ENCODE assay signal across 27 cellular contexts in genomic region chr1:243796016-243796415, GRCh38.
"Had no signal": no experiment of that assay in that cellular context is flagged by ENCODE, and none has a peak within 500 bp of the region (broad histone marks: within the 10 kb centered on the region; RNA-seq: fewer than 3 reads in every experiment).

No MANE protein-coding gene starts in this region.

- H3K36me3 Mint-ChIP-seq: stimulated activated effector memory CD8-positive, alpha-beta T cell treated with anti-CD3 and anti-CD28 coated beads, Interleukin-12 subunit alpha, Interleukin-12 subunit beta, amount 100 ng/mL, for 72 hours had no signal

- H3K4me2 ChIP-seq: hepatocyte had no signal

- H3K27me3 Mint-ChIP-seq: dendritic cell treated with granulocyte-macrophage colony-stimulating factor and Interleukin-4, amounts not matched to agents 40 ng/mL and 50 ng/mL, for 4 days; naive B cell; natural killer cell treated with Interleukin-12 subunit alpha and Interleukin-12 subunit beta and Interleukin-15 and Interleukin-18, amount 100 ng/mL, for 72 hours had no signal

- H3K27me3 ChIP-seq: colonic mucosa, gastroesophageal sphincter, heart left ventricle, hepatocyte, left lung, sigmoid colon, stomach, thyroid gland had no signal

- ATAC-seq: esophagus mucosa; gastroesophageal sphincter; heart left ventricle; left lung; mucosa of descending colon; natural killer cell treated with Interleukin-12 subunit alpha and Interleukin-12 subunit beta and Interleukin-15 and Interleukin-18, amount 100 ng/mL, for 72 hours; psoas muscle; right cardiac atrium; stimulated activated effector memory CD8-positive, alpha-beta T cell treated with anti-CD3 and anti-CD28 coated beads, Interleukin-12 subunit alpha, Interleukin-12 subunit beta, amount 100 ng/mL, for 72 hours had no signal

- H3K27ac Mint-ChIP-seq: dendritic cell treated with granulocyte-macrophage colony-stimulating factor and Interleukin-4, amounts not matched to agents 40 ng/mL and 50 ng/mL, for 4 days; endodermal cell; mesothelial cell of epicardium; natural killer cell treated with Interleukin-12 subunit alpha and Interleukin-12 subunit beta and Interleukin-15 and Interleukin-18, amount 100 ng/mL, for 72 hours; stimulated activated effector memory CD8-positive, alpha-beta T cell treated with anti-CD3 and anti-CD28 coated beads, Interleukin-12 subunit alpha, Interleukin-12 subunit beta, amount 100 ng/mL, for 72 hours had no signal

- H3K4me1 ChIP-seq: colonic mucosa had no signal

- H3K4me3 ChIP-seq: colonic mucosa, gastroesophageal sphincter, heart left ventricle, hepatocyte, left lung, mucosa of descending colon, psoas muscle, sigmoid colon, stomach, thyroid gland had no signal

- H3K9me3 Mint-ChIP-seq: dendritic cell treated with granulocyte-macrophage colony-stimulating factor and Interleukin-4, amounts not matched to agents 40 ng/mL and 50 ng/mL, for 4 days; endodermal cell; natural killer cell treated with Interleukin-12 subunit alpha and Interleukin-12 subunit beta and Interleukin-15 and Interleukin-18, amount 100 ng/mL, for 72 hours; neural crest cell; stimulated activated effector memory CD8-positive, alpha-beta T cell treated with anti-CD3 and anti-CD28 coated beads, Interleukin-12 subunit alpha, Interleukin-12 subunit beta, amount 100 ng/mL, for 72 hours had no signal

- H3K36me3 ChIP-seq: colonic mucosa, gastroesophageal sphincter, heart left ventricle, left lung, sigmoid colon, stomach, thyroid gland had no signal

- H3K9me3 ChIP-seq: colonic mucosa, gastroesophageal sphincter, heart left ventricle, left lung, mucosa of descending colon, psoas muscle, sigmoid colon, stomach, thyroid gland had no signal

- H3K27ac ChIP-seq: colonic mucosa, epithelial cell of prostate, gastroesophageal sphincter, heart left ventricle, hepatocyte, left lung, psoas muscle, sigmoid colon, stomach, thyroid gland had no signal

- DNase-seq: colonic mucosa; effector CD8-positive, alpha-beta T cell; endodermal cell; foreskin fibroblast; heart left ventricle; left lung; mesenchymal stem cell; mucosa of descending colon; naive B cell; psoas muscle; right cardiac atrium; sigmoid colon; stimulated activated CD4-positive, alpha-beta T cell treated with anti-CD3 and anti-CD28 coated beads, Interleukin-2, amount 100 ng/mL, for 24 hours; stimulated activated CD4-positive, alpha-beta T cell treated with anti-CD3 and anti-CD28 coated beads, Interleukin-4, amount 100 ng/mL, for 24 hours; stimulated activated naive CD4-positive, alpha-beta T cell treated with Interleukin-2 at 50 U/mL for 16 hours; stomach; thyroid gland; trophoblast cell had no signal

- H3K79me2 ChIP-seq: hepatocyte had no signal

- H3K4me3 Mint-ChIP-seq: dendritic cell treated with granulocyte-macrophage colony-stimulating factor and Interleukin-4, amounts not matched to agents 40 ng/mL and 50 ng/mL, for 4 days; endodermal cell; mesothelial cell of epicardium; naive B cell; natural killer cell treated with Interleukin-12 subunit alpha and Interleukin-12 subunit beta and Interleukin-15 and Interleukin-18, amount 100 ng/mL, for 72 hours; neural crest cell; stimulated activated effector memory CD8-positive, alpha-beta T cell treated with anti-CD3 and anti-CD28 coated beads, Interleukin-12 subunit alpha, Interleukin-12 subunit beta, amount 100 ng/mL, for 72 hours had no signal

- H2AFZ ChIP-seq: hepatocyte had no signal
